In genomic region chr11:32204751-32205150, GRCh38 we compare ENCODE assay signal across 22 cellular contexts.
DNase-seq lines count a peak whose midpoint lies in the region; ATAC-seq, FAIRE-seq and TF ChIP-seq lines count a peak whose summit lies in the region.
"Had no signal": no experiment of that assay in that cellular context is flagged by ENCODE, and none has a peak within 500 bp of the region (broad histone marks: within the 10 kb centered on the region; RNA-seq: fewer than 3 reads in every experiment).

No MANE protein-coding gene starts in this region.

- 2% methylated on average over 5 of the region's 5 CpGs for WGBS in K562 (ENCODE audit: insufficient coverage, low coverage, missing lambda C conversion rate)
- WGBS in tibial nerve, 2 donors, result 88 to 94% methylated on average over 4 to 5 of the region's 5 CpGs

- FAIRE-seq in K562 (lab: Jason Lieb, UNC), result no peak
- FAIRE-seq: A204.1, G401.6, GM12891, GM19239 had no signal

- H3K79me2 ChIP-seq in K562 (ENCODE audit: control insufficient read depth, insufficient read depth, low read length), result no peaks in the 10 kb centered on the region

- no peak for TF ChIP-seq EP300 in K562 (IDR thresholded peaks at IDR 0.05; ENCODE audit: low read length)
- TF ChIP-seq EP300 in tibial nerve (IDR thresholded peaks at IDR 0.05), result no peak

- no peak overlapping the region for H3K4me3 ChIP-seq in K562
- no peak overlapping the region for H3K4me3 ChIP-seq in tibial nerve
- H3K4me3 ChIP-seq: BLaER1 had no signal

- no peak for ATAC-seq in K562

- H3K9ac ChIP-seq in K562 (ENCODE audit: insufficient read depth in 1 of 2, low read depth in 2 of 2, low read length in 2 of 2), result no peak overlapping the region
- H3K9ac ChIP-seq: BLaER1 had no signal

- in situ Hi-C loops in K562 (cut with MboI), result no loop called here

- TF ChIP-seq CTCF in K562 (IDR thresholded peaks at IDR 0.05 in 2 of 3, conservative IDR thresholded peaks at IDR 0.05 in 1 of 3; ENCODE audit: insufficient read depth in 2 of 3, low read depth in 1 of 3, low read length in 3 of 3) (no peak), tibial nerve (IDR thresholded peaks at IDR 0.05) (no peak)

- POLR2A ChIA-PET in K562 (lab: Yijun Ruan, JAX), result no interaction called here

- TF ChIP-seq RAD21 in K562 (CRISPR knock-in tag; conservative IDR thresholded peaks at IDR 0.05 in 1 of 2, IDR thresholded peaks at IDR 0.05 in 1 of 2), result no peak

- H3K27me3 ChIP-seq in K562 (ENCODE audit: control insufficient read depth in 2 of 2, insufficient read depth in 2 of 2, low read length in 2 of 2), result peaks cover 0 to 5% of the 10 kb centered on the region in 2 experiments; a peak in 1 of 5 replicates
- H3K27me3 ChIP-seq in tibial nerve, result no peaks in the 10 kb centered on the region
- H3K27me3 ChIP-seq: BE2C, BLaER1 had no signal

- CTCF ChIA-PET in K562 (lab: Yijun Ruan, JAX; ENCODE audit: low intra/inter-chr PET ratio), result no interaction called here

- H3K27ac ChIP-seq in K562 (ENCODE audit: extremely low read depth, low read depth, low read length) (no peak overlapping the region), tibial nerve (no peak overlapping the region)
- H3K27ac ChIP-seq: BLaER1 had no signal

- no peaks in the 10 kb centered on the region for H4K20me1 ChIP-seq in K562 (replicated peaks; ENCODE audit: control insufficient read depth, insufficient read depth, low read length)
- H4K20me1 ChIP-seq: BLaER1 had no signal

- H3K36me3 ChIP-seq in K562 (ENCODE audit: control insufficient read depth, insufficient read depth, low read length) (no peaks in the 10 kb centered on the region), tibial nerve (no peaks in the 10 kb centered on the region)
- H3K36me3 ChIP-seq: BE2C, BLaER1 had no signal

- H3K9me1 ChIP-seq in K562 (ENCODE audit: control insufficient read depth, insufficient read depth, low read length), result no peaks in the 10 kb centered on the region

- DNase-seq in activated CD8-positive, alpha-beta memory T cell treated with anti-CD3 and anti-CD28 coated beads for 24 hours, result peak; percentile 15
- DNase-seq in activated CD8-positive, alpha-beta memory T cell treated with anti-CD3 and anti-CD28 coated beads, Interleukin-2, amount 50 U/mL, for 48 hours, result no peak
- DNase-seq in K562 (ENCODE audit: extremely low read depth in 1 of 4, low spot score in 3 of 4) (no peak), tibial nerve (ENCODE audit: low spot score in 2 of 2) (no peak), DMS153 treated with DMSO at 0.1 percent for 48 hours (lab: John Stamatoyannopoulos, UW; ENCODE audit: unreplicated experiment) (no peak)
- DNase-seq: 8988T; ACHN; BE2C; C1 segment of cervical spinal cord; CD4-positive, alpha-beta memory T cell; CD4-positive, CD25-positive, alpha-beta regulatory T cell; CD8-positive, alpha-beta memory T cell; COR-L47; DMS 273 treated with DMSO at 0.1 percent for 48 hours; DMS153; DMS79 treated with DMSO at 0.1 percent for 48 hours; GF-D8 had no signal

- H2AFZ ChIP-seq in K562 (ENCODE audit: low read depth, low read length), result no peak overlapping the region

- TF ChIP-seq POLR2A in K562 (conservative IDR thresholded peaks at IDR 0.05) (no peak), tibial nerve (IDR thresholded peaks at IDR 0.05) (no peak)

- no peaks in the 10 kb centered on the region for H3K9me3 ChIP-seq in K562 (replicated peaks; ENCODE audit: control insufficient read depth, insufficient read depth, low read depth, low read length)
- H3K9me3 ChIP-seq in tibial nerve, result no peaks in the 10 kb centered on the region
- H3K9me3 ChIP-seq: BE2C, BLaER1 had no signal

- intact Hi-C loops in K562 (cut with micrococcal nuclease), result no loop called here

- H3K4me1 ChIP-seq in K562 (replicated peaks in 1 of 2; ENCODE audit: control insufficient read depth in 2 of 2, insufficient read depth in 2 of 2, low read length in 2 of 2) (no peaks in the 10 kb centered on the region), tibial nerve (no peaks in the 10 kb centered on the region)
- H3K4me1 ChIP-seq: BE2C, BLaER1 had no signal

- no peak overlapping the region for H3K4me2 ChIP-seq in K562 (ENCODE audit: insufficient read depth, low read length)
- H3K4me2 ChIP-seq: BLaER1 had no signal

- no TSS peak for BruUV-seq in K562 (replicated peaks; lab: Mats Ljungman, UMichigan)

TF ChIP-seq in K562, 482 proteins besides CTCF, POLR2A, EP300 and RAD21:
- no peak for TF ChIP-seq SRSF3 (IDR thresholded peaks at IDR 0.05; ENCODE audit: insufficient read depth, low read length)
- no peak for TF ChIP-seq EGR1 (conservative IDR thresholded peaks at IDR 0.05)
- no peak for TF ChIP-seq KAT2B (IDR thresholded peaks at IDR 0.05; ENCODE audit: low read depth, low read length)
- TF ChIP-seq RBM25 (IDR thresholded peaks at IDR 0.05; ENCODE audit: low read depth, low read length, severe bottlenecking), result peak; percentile 32
- TF ChIP-seq NFATC3 (IDR thresholded peaks at IDR 0.05), result no peak
- no peak for TF ChIP-seq ELK1 (CRISPR knock-in tag; IDR thresholded peaks at IDR 0.05)
- no peak for TF ChIP-seq ETV6 (IDR thresholded peaks at IDR 0.05; ENCODE audit: borderline replicate concordance in 1 of 2, low read depth in 2 of 2, low read length in 1 of 2)
- no peak for TF ChIP-seq ETV6 (CRISPR knock-in tag; IDR thresholded peaks at IDR 0.05; ENCODE audit: borderline replicate concordance)
- TF ChIP-seq PRPF4 (IDR thresholded peaks at IDR 0.05; ENCODE audit: insufficient read depth, low read depth, low read length, poor library complexity, severe bottlenecking), result no peak
- no peak for TF ChIP-seq ZNF830 (CRISPR knock-in tag; IDR thresholded peaks at IDR 0.05)
- no peak for TF ChIP-seq MLLT1 (IDR thresholded peaks at IDR 0.05)
- peak; percentile 99 for TF ChIP-seq ZNF134 (CRISPR knock-in tag; conservative IDR thresholded peaks at IDR 0.05)
- TF ChIP-seq ZNF449 (CRISPR knock-in tag; IDR thresholded peaks at IDR 0.05), result no peak
- TF ChIP-seq CAMTA2 (CRISPR knock-in tag; conservative IDR thresholded peaks at IDR 0.05), result no peak
- TF ChIP-seq MNT (conservative IDR thresholded peaks at IDR 0.05), result no peak
